Comparison of ENCODE assay signal across 1 cellular context in genomic region chr13:48094781-48095502, GRCh38.
TF ChIP-seq lines count a peak whose summit lies in the region.

A gene with protein sequence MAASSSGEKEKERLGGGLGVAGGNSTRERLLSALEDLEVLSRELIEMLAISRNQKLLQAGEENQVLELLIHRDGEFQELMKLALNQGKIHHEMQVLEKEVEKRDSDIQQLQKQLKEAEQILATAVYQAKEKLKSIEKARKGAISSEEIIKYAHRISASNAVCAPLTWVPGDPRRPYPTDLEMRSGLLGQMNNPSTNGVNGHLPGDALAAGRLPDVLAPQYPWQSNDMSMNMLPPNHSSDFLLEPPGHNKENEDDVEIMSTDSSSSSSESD (minus strand): TSS chr13:48095104. CDS start chr13:48095078, 26 bp downstream.

TF ChIP-seq in HepG2, 621 proteins besides CTCF, POLR2A, EP300 and RAD21 (continued from another document and continues in another):
- TF ChIP-seq, protein P1, sequence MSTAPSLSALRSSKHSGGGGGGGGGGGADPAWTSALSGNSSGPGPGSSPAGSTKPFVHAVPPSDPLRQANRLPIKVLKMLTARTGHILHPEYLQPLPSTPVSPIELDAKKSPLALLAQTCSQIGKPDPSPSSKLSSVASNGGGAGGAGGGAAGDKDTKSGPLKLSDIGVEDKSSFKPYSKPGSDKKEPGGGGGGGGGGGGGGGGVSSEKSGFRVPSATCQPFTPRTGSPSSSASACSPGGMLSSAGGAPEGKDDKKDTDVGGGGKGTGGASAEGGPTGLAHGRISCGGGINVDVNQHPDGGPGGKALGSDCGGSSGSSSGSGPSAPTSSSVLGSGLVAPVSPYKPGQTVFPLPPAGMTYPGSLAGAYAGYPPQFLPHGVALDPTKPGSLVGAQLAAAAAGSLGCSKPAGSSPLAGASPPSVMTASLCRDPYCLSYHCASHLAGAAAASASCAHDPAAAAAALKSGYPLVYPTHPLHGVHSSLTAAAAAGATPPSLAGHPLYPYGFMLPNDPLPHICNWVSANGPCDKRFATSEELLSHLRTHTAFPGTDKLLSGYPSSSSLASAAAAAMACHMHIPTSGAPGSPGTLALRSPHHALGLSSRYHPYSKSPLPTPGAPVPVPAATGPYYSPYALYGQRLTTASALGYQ (CRISPR knock-in tag; IDR thresholded peaks at IDR 0.05): 0 out of 2 replicates have a peak, but pooled peaks have one; percentile 67
- TF ChIP-seq ZNF205 (CRISPR knock-in tag; IDR thresholded peaks at IDR 0.05) (peak; percentile 88), TFE3 (CRISPR knock-in tag; IDR thresholded peaks at IDR 0.05) (peak; percentile 56), ZBTB20 (CRISPR knock-in tag; IDR thresholded peaks at IDR 0.05; ENCODE audit: borderline replicate concordance, low read depth) (peak; percentile 65; the same call in 1 of the 2 replicates), GTF3A (CRISPR knock-in tag; conservative IDR thresholded peaks at IDR 0.05) (no peak), STAG1 (CRISPR knock-in tag; IDR thresholded peaks at IDR 0.05) (peak; percentile 64), ZBTB8A (CRISPR knock-in tag; IDR thresholded peaks at IDR 0.05; ENCODE audit: borderline replicate concordance, low read depth) (no peak), HNF4G (IDR thresholded peaks at IDR 0.05; ENCODE audit: borderline replicate concordance, low read depth, low read length) (no peak), HNF4G (CRISPR knock-in tag; IDR thresholded peaks at IDR 0.05; ENCODE audit: borderline replicate concordance, low read depth) (0 out of 2 replicates have a peak, but pooled peaks have one; percentile 49), SALL1 (CRISPR knock-in tag; IDR thresholded peaks at IDR 0.05) (peak; percentile 92), SOX13 (IDR thresholded peaks at IDR 0.05) (no peak), SOX13 (CRISPR knock-in tag; conservative IDR thresholded peaks at IDR 0.05 in 1 of 2, IDR thresholded peaks at IDR 0.05 in 1 of 2) (peak in 1 of 2 experiments; percentile 71; a peak in 2 of 4 replicates), NFIB (CRISPR knock-in tag; IDR thresholded peaks at IDR 0.05; ENCODE audit: borderline replicate concordance) (no peak), HMG20A (CRISPR knock-in tag; IDR thresholded peaks at IDR 0.05; ENCODE audit: borderline replicate concordance) (peak; percentile 24; the same call in 1 of the 2 replicates), ZFP91 (CRISPR knock-in tag; IDR thresholded peaks at IDR 0.05; ENCODE audit: borderline replicate concordance) (peak; percentile 81), ZNF30 (CRISPR knock-in tag; IDR thresholded peaks at IDR 0.05) (no peak), ZNF556 (CRISPR knock-in tag; IDR thresholded peaks at IDR 0.05; ENCODE audit: borderline replicate concordance) (peak; percentile 65; the same call in 1 of the 2 replicates), RNF219 (CRISPR knock-in tag; IDR thresholded peaks at IDR 0.05) (no peak), ZNF792 (CRISPR knock-in tag; IDR thresholded peaks at IDR 0.05) (peak; percentile 78), HIVEP1 (CRISPR knock-in tag; IDR thresholded peaks at IDR 0.05) (peak; percentile 46; the same call in 1 of the 2 replicates), ZFP41 (CRISPR knock-in tag; IDR thresholded peaks at IDR 0.05; ENCODE audit: borderline replicate concordance) (no peak), MATR3 (CRISPR knock-in tag; IDR thresholded peaks at IDR 0.05) (no peak), POLR2AphosphoS2 (IDR thresholded peaks at IDR 0.05; ENCODE audit: low read depth, low read length) (no peak), ZKSCAN1 (IDR thresholded peaks at IDR 0.05; ENCODE audit: low read length) (no peak), HMGXB3 (CRISPR knock-in tag; IDR thresholded peaks at IDR 0.05; ENCODE audit: borderline replicate concordance) (0 out of 2 replicates have a peak, but pooled peaks have one; percentile 28), HOXD1 (CRISPR knock-in tag; IDR thresholded peaks at IDR 0.05) (peak; percentile 63; the same call in 1 of the 2 replicates), TRIM24 (CRISPR knock-in tag; IDR thresholded peaks at IDR 0.05) (no peak), PBX3 (CRISPR knock-in tag; IDR thresholded peaks at IDR 0.05; ENCODE audit: borderline replicate concordance) (0 out of 2 replicates have a peak, but pooled peaks have one; percentile 23), ZNF180 (CRISPR knock-in tag; IDR thresholded peaks at IDR 0.05; ENCODE audit: borderline replicate concordance, low read depth) (no peak), RBFOX2 (IDR thresholded peaks at IDR 0.05; ENCODE audit: low read depth, low read length) (peak; percentile 95), KDM6A (CRISPR knock-in tag; IDR thresholded peaks at IDR 0.05; ENCODE audit: low read depth) (no peak), ZNF275 (CRISPR knock-in tag; IDR thresholded peaks at IDR 0.05; ENCODE audit: borderline replicate concordance) (peak; percentile 74)
- TF ChIP-seq, protein P2, sequence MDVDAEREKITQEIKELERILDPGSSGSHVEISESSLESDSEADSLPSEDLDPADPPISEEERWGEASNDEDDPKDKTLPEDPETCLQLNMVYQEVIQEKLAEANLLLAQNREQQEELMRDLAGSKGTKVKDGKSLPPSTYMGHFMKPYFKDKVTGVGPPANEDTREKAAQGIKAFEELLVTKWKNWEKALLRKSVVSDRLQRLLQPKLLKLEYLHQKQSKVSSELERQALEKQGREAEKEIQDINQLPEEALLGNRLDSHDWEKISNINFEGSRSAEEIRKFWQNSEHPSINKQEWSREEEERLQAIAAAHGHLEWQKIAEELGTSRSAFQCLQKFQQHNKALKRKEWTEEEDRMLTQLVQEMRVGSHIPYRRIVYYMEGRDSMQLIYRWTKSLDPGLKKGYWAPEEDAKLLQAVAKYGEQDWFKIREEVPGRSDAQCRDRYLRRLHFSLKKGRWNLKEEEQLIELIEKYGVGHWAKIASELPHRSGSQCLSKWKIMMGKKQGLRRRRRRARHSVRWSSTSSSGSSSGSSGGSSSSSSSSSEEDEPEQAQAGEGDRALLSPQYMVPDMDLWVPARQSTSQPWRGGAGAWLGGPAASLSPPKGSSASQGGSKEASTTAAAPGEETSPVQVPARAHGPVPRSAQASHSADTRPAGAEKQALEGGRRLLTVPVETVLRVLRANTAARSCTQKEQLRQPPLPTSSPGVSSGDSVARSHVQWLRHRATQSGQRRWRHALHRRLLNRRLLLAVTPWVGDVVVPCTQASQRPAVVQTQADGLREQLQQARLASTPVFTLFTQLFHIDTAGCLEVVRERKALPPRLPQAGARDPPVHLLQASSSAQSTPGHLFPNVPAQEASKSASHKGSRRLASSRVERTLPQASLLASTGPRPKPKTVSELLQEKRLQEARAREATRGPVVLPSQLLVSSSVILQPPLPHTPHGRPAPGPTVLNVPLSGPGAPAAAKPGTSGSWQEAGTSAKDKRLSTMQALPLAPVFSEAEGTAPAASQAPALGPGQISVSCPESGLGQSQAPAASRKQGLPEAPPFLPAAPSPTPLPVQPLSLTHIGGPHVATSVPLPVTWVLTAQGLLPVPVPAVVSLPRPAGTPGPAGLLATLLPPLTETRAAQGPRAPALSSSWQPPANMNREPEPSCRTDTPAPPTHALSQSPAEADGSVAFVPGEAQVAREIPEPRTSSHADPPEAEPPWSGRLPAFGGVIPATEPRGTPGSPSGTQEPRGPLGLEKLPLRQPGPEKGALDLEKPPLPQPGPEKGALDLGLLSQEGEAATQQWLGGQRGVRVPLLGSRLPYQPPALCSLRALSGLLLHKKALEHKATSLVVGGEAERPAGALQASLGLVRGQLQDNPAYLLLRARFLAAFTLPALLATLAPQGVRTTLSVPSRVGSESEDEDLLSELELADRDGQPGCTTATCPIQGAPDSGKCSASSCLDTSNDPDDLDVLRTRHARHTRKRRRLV (CRISPR knock-in tag; IDR thresholded peaks at IDR 0.05): no peak; the same call in 1 of the 2 replicates
- TF ChIP-seq, protein P3, sequence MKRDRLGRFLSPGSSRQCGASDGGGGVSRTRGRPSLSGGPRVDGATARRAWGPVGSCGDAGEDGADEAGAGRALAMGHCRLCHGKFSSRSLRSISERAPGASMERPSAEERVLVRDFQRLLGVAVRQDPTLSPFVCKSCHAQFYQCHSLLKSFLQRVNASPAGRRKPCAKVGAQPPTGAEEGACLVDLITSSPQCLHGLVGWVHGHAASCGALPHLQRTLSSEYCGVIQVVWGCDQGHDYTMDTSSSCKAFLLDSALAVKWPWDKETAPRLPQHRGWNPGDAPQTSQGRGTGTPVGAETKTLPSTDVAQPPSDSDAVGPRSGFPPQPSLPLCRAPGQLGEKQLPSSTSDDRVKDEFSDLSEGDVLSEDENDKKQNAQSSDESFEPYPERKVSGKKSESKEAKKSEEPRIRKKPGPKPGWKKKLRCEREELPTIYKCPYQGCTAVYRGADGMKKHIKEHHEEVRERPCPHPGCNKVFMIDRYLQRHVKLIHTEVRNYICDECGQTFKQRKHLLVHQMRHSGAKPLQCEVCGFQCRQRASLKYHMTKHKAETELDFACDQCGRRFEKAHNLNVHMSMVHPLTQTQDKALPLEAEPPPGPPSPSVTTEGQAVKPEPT (CRISPR knock-in tag; IDR thresholded peaks at IDR 0.05; ENCODE audit: low read depth): no peak
